In the genomic region with DNA sequence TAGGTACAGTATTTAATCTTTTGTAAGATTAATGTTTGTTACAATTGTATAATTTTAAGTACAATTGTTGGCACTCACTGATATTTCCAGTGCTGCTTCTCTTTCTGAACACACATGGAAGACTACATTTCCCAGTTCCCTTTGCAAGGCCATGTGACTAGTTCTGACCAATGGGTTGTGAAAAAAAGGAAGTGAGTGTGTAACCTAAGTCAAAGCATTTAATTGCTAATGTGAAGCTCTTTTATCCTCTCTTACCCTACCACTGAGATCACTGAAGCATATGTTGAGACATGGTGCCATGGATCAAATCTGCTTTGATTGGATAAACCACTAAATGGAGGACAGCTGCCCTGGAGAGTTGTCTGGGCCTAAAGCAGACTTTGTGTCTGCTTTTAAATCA, we compare ENCODE assay signal across 8 cellular contexts.
DNase-seq lines count a peak whose midpoint lies in the region; ATAC-seq and FAIRE-seq lines count a peak whose summit lies in the region.

No MANE protein-coding gene starts in this region.

- DNase-seq in CD4-positive, alpha-beta memory T cell = peak; percentile 61 to 73 (median 63)
- peak; percentile 70 for DNase-seq in NCI-H2171 (lab: John Stamatoyannopoulos, UW)
- DNase-seq in fibroblast of the conjunctiva (ENCODE audit: low read depth) = peak; percentile 28
- DNase-seq in non-pigmented ciliary epithelial cell (ENCODE audit: low read depth) = peak; percentile 31
- no peak for DNase-seq in KG1 (lab: John Stamatoyannopoulos, UW)

- peak; percentile 91 for ATAC-seq in GM18517 (IDR thresholded peaks at IDR 0.05; ENCODE audit: unreplicated experiment)
- peak; percentile 70 for ATAC-seq in HG03135 (IDR thresholded peaks at IDR 0.05; ENCODE audit: unreplicated experiment)

- POLR2A ChIA-PET in CD4-positive, alpha-beta memory T cell (lab: Charles Lee; ENCODE audit: partially characterized antibody) = no interaction called here

- no peaks in the 10 kb centered on the region for H3K36me3 ChIP-seq in CD4-positive, alpha-beta memory T cell (ENCODE audit: insufficient read depth, low read length)

- CTCF ChIA-PET in CD4-positive, alpha-beta memory T cell (lab: Charles Lee; ENCODE audit: partially characterized antibody) = interaction anchor here (1.5 kb wide), 1 partner anchor 200 kb away, joined by 3 read pairs; no protein-coding TSS in a partner anchor

- H3K4me1 Mint-ChIP-seq in CD4-positive, alpha-beta memory T cell = peaks cover 6 to 14% (median 9%) of the 10 kb centered on the region in 4 donors

- no peak overlapping the region for H3K27ac ChIP-seq in CD4-positive, alpha-beta memory T cell (ENCODE audit: low read depth, low read length)

- no peaks in the 10 kb centered on the region for H3K9me3 Mint-ChIP-seq in CD4-positive, alpha-beta memory T cell

- H3K9me3 ChIP-seq in CD4-positive, alpha-beta memory T cell (ENCODE audit: control insufficient read depth in 1 of 2, low read length in 2 of 2) = no peaks in the 10 kb centered on the region

- peak overlapping the region in 3 of 7 donors; percentile 10 to 55 (median 23) for H3K27ac Mint-ChIP-seq in CD4-positive, alpha-beta memory T cell

- peaks cover 1 to 2% of the 10 kb centered on the region in 2 donors for H3K36me3 Mint-ChIP-seq in CD4-positive, alpha-beta memory T cell

- H3K27me3 ChIP-seq in CD4-positive, alpha-beta memory T cell (ENCODE audit: insufficient read depth, low read length) = no peaks in the 10 kb centered on the region

- H3K27me3 Mint-ChIP-seq in CD4-positive, alpha-beta memory T cell = no peaks in the 10 kb centered on the region

- no peaks in the 10 kb centered on the region for H3K4me1 ChIP-seq in CD4-positive, alpha-beta memory T cell (ENCODE audit: insufficient read depth, low read length)

- intact Hi-C loops in CD4-positive, alpha-beta memory T cell (cut with micrococcal nuclease) = no loop called here

- peak; percentile 57 for FAIRE-seq in TTC549 (lab: Jason Lieb, UNC)

- no peak overlapping the region for H3K4me3 ChIP-seq in CD4-positive, alpha-beta memory T cell (ENCODE audit: low read length in 2 of 2)

- H3K4me3 Mint-ChIP-seq in CD4-positive, alpha-beta memory T cell = no peak overlapping the region
